8 cellular contexts compared by ENCODE assay signal in genomic region chr2:215793747-215794595, GRCh38.
DNase-seq lines count a peak whose midpoint lies in the region; ATAC-seq, FAIRE-seq and TF ChIP-seq lines count a peak whose summit lies in the region.

No MANE protein-coding gene starts in this region.

- TF ChIP-seq CTCF in HFFc6 (IDR thresholded peaks at IDR 0.05) = no peak
- TF ChIP-seq CTCF in nephron (IDR thresholded peaks at IDR 0.05; ENCODE audit: unreplicated experiment in 3 of 3) = no peak
- no peak for TF ChIP-seq CTCF in kidney (IDR thresholded peaks at IDR 0.05; ENCODE audit: borderline replicate concordance, extremely low read depth, insufficient read depth)

- peak overlapping the region; percentile 79 for H3K27ac Mint-ChIP-seq in HFFc6
- peak overlapping the region; percentile 88 for H3K27ac Mint-ChIP-seq in dendritic cell treated with granulocyte-macrophage colony-stimulating factor and Interleukin-4, amounts not matched to agents 40 ng/mL and 50 ng/mL, for 4 days
- H3K27ac Mint-ChIP-seq in nephron = peak overlapping the region; percentile 59 to 80 (median 79)

- H3K9me3 Mint-ChIP-seq in HFFc6 = no peaks in the 10 kb centered on the region
- no peaks in the 10 kb centered on the region for H3K9me3 Mint-ChIP-seq in dendritic cell treated with granulocyte-macrophage colony-stimulating factor and Interleukin-4, amounts not matched to agents 40 ng/mL and 50 ng/mL, for 4 days
- no peaks in the 10 kb centered on the region for H3K9me3 Mint-ChIP-seq in nephron

- ATAC-seq in GM19023 (IDR thresholded peaks at IDR 0.05; ENCODE audit: unreplicated experiment) (no peak), GM19035 (IDR thresholded peaks at IDR 0.05; ENCODE audit: unreplicated experiment) (no peak)

- intact Hi-C loops in dendritic cell treated with granulocyte-macrophage colony-stimulating factor and Interleukin-4, amounts not matched to agents 40 ng/mL and 50 ng/mL, for 4 days (cut with micrococcal nuclease) = loop anchor here (5.0 kb wide), 1 partner anchor 47 kb away; no protein-coding TSS in a partner anchor
- intact Hi-C loops in kidney (cut with DNase I) = no loop called here

- no peaks in the 10 kb centered on the region for H3K9me3 ChIP-seq in kidney (ENCODE audit: control insufficient read depth in 1 of 2, low read length in 2 of 2)

- H3K36me3 Mint-ChIP-seq in HFFc6 (ENCODE audit: low read depth) = no peaks in the 10 kb centered on the region
- no peaks in the 10 kb centered on the region for H3K36me3 Mint-ChIP-seq in dendritic cell treated with granulocyte-macrophage colony-stimulating factor and Interleukin-4, amounts not matched to agents 40 ng/mL and 50 ng/mL, for 4 days (ENCODE audit: low read depth)
- H3K36me3 Mint-ChIP-seq in nephron (ENCODE audit: low read depth) = no peaks in the 10 kb centered on the region

- no peaks in the 10 kb centered on the region for H3K4me1 ChIP-seq in kidney (ENCODE audit: control insufficient read depth in 1 of 2, insufficient read depth in 1 of 2, low read depth in 1 of 2, low read length in 2 of 2)

- peaks cover 59% of the 10 kb centered on the region for H3K4me1 Mint-ChIP-seq in HFFc6 (ENCODE audit: low read depth)
- H3K4me1 Mint-ChIP-seq in dendritic cell treated with granulocyte-macrophage colony-stimulating factor and Interleukin-4, amounts not matched to agents 40 ng/mL and 50 ng/mL, for 4 days (ENCODE audit: low read depth) = peaks cover 57% of the 10 kb centered on the region
- H3K4me1 Mint-ChIP-seq in nephron = peaks cover 51% of the 10 kb centered on the region

- no peak overlapping the region for H3K27ac ChIP-seq in kidney (ENCODE audit: low read depth in 2 of 2, low read length in 2 of 2)

- H3K4me3 ChIP-seq in kidney (ENCODE audit: low read length in 2 of 2) = no peak overlapping the region

- peak overlapping the region; percentile 16; the same call in 1 of the 2 replicates for H3K4me3 Mint-ChIP-seq in HFFc6
- H3K4me3 Mint-ChIP-seq in dendritic cell treated with granulocyte-macrophage colony-stimulating factor and Interleukin-4, amounts not matched to agents 40 ng/mL and 50 ng/mL, for 4 days = peak overlapping the region; percentile 20
- H3K4me3 Mint-ChIP-seq in nephron = no peak overlapping the region

- FAIRE-seq in kidney (lab: Jason Lieb, UNC) = no peak

- DNase-seq in EL (peak; percentile 87), HFFc6 (peak; percentile 82), NOMO-1 treated with DMSO at 0.1 percent for 48 hours (lab: John Stamatoyannopoulos, UW; ENCODE audit: unreplicated experiment) (peak; percentile 93), kidney (no peak)

- peaks cover 2% of the 10 kb centered on the region for H3K27me3 Mint-ChIP-seq in HFFc6 (ENCODE audit: insufficient read depth)
- peaks cover 13% of the 10 kb centered on the region for H3K27me3 Mint-ChIP-seq in dendritic cell treated with granulocyte-macrophage colony-stimulating factor and Interleukin-4, amounts not matched to agents 40 ng/mL and 50 ng/mL, for 4 days
- no peaks in the 10 kb centered on the region for H3K27me3 Mint-ChIP-seq in nephron (ENCODE audit: low read depth)

- no peaks in the 10 kb centered on the region for H3K36me3 ChIP-seq in kidney (ENCODE audit: control insufficient read depth in 1 of 2, insufficient read depth in 2 of 2, low read length in 2 of 2)

- no peak overlapping the region for H3K9ac ChIP-seq in kidney (ENCODE audit: low read length in 2 of 2)

Comparison
In these comparisons a context has a peak if more than half of its experiments do, and no peak if none do; other contexts are left out.
1. H3K4me3 Mint-ChIP-seq: peak in HFFc6 (single experiment) and dendritic cell treated with granulocyte-macrophage colony-stimulating factor and Interleukin-4, amounts not matched to agents 40 ng/mL and 50 ng/mL, for 4 days (single experiment); none in nephron (0 of 3).
2. Peak in every context shown above with its lines, with median percentiles within 50 percentile points of each other: H3K27ac Mint-ChIP-seq.